Comparison of ENCODE assay signal across 24 cellular contexts in the genomic region with DNA sequence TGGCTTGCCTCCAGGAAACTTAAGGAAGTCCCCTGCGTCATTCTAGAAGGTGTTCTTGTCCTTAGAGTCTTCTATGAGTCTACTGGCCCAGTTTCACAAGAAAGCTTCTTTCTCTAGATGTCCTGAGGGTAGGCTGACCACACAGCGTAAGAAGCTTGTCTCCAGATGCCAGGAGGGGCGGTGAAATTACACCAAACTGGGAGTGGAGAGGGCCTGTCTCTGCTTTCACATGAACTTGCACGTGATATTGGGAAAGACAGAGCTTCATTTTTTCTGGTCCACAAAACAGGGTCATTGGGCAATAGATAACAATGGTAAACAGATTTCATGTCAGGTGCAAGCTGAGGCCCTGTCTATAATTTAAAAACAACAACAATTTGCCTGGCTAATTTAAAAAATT.
DNase-seq lines count a peak whose midpoint lies in the region; ATAC-seq and TF ChIP-seq lines count a peak whose summit lies in the region.
"Had no signal": no experiment of that assay in that cellular context is flagged by ENCODE, and none has a peak within 500 bp of the region (broad histone marks: within the 10 kb centered on the region; RNA-seq: fewer than 3 reads in every experiment).

No MANE protein-coding gene starts in this region.

- H3K27me3 ChIP-seq in adrenal gland (no peaks in the 10 kb centered on the region), spleen (replicated peaks in 1 of 7) (no peaks in the 10 kb centered on the region), A673 (replicated peaks; ENCODE audit: insufficient read depth, low read depth, low read length, poor library complexity) (no peaks in the 10 kb centered on the region)
- H3K27me3 ChIP-seq: sigmoid colon, transverse colon had no signal

- TF ChIP-seq CTCF in adrenal gland (IDR thresholded peaks at IDR 0.05) (no peak), spleen (IDR thresholded peaks at IDR 0.05 in 8 of 11, conservative IDR thresholded peaks at IDR 0.05 in 3 of 11) (no peak), coronary artery (IDR thresholded peaks at IDR 0.05) (no peak), A673 (conservative IDR thresholded peaks at IDR 0.05; ENCODE audit: low read depth, low read length) (no peak)

- DNase-seq in GM04503 (ENCODE audit: low read depth) (peak; percentile 67), adrenal gland (peak; percentile 57 to 89 (median 83)), iris pigment epithelial cell (ENCODE audit: low read depth) (peak; percentile 16), spleen (peak; percentile 1), coronary artery (ENCODE audit: low spot score) (no peak), A673 (ENCODE audit: low spot score) (no peak)
- DNase-seq: activated CD8-positive, alpha-beta T cell treated with anti-CD3 and anti-CD28 coated beads for 36 hours; AML-193; CD4-positive, alpha-beta memory T cell; DMS 273 treated with DMSO at 0.1 percent for 48 hours; effector CD8-positive, alpha-beta T cell; KG1; MM.1S; naive thymus-derived CD4-positive, alpha-beta T cell; NCI-H1417 treated with DMSO at 0.1 percent for 48 hours; NCI-H2029 treated with DMSO at 0.1 percent for 48 hours; SHP77 treated with DMSO at 0.1 percent for 48 hours; sigmoid colon; stimulated activated CD4-positive, alpha-beta T cell treated with anti-CD3 and anti-CD28 coated beads, Interleukin-4, amount 100 ng/mL, for 24 hours; transverse colon had no signal

- H3K4me1 ChIP-seq in adrenal gland (replicated peaks in 1 of 2) (peaks cover 21 to 28% of the 10 kb centered on the region in 2 donors), spleen (no peaks in the 10 kb centered on the region), A673 (ENCODE audit: insufficient read depth, low read length, poor library complexity, severe bottlenecking) (no peaks in the 10 kb centered on the region)
- H3K4me1 ChIP-seq: sigmoid colon, transverse colon had no signal

- CTCF ChIA-PET in A673 (lab: Charles Lee), result interaction anchor here (0.6 kb wide), 1 partner anchor 803 kb away, joined by 3 read pairs; no protein-coding TSS in a partner anchor

- no peak overlapping the region for H3K4me3 ChIP-seq in adrenal gland
- H3K4me3 ChIP-seq in spleen, result no peak overlapping the region
- H3K4me3 ChIP-seq in coronary artery, result no peak overlapping the region
- no peak overlapping the region for H3K4me3 ChIP-seq in A673 (ENCODE audit: low read depth, low read length, poor library complexity, severe bottlenecking)
- H3K4me3 ChIP-seq: HAP-1, sigmoid colon, transverse colon had no signal

- peak overlapping the region; percentile 32 to 88 (median 88) for H3K27ac ChIP-seq in adrenal gland
- no peak overlapping the region for H3K27ac ChIP-seq in spleen
- no peak overlapping the region for H3K27ac ChIP-seq in coronary artery
- H3K27ac ChIP-seq in A673 (ENCODE audit: low read depth, low read length, poor library complexity, severe bottlenecking), result no peak overlapping the region
- H3K27ac ChIP-seq: epithelial cell of prostate, sigmoid colon, transverse colon had no signal

- ATAC-seq in GM18505 (IDR thresholded peaks at IDR 0.05; ENCODE audit: unreplicated experiment), result no peak
- ATAC-seq: activated CD8-positive, alpha-beta T cell treated with anti-CD3 and anti-CD28 coated beads for 36 hours; activated naive CD4-positive, alpha-beta T cell treated with anti-CD3 and anti-CD28 coated beads, Interleukin-2, amount 50 U/mL, for 72 hours; naive thymus-derived CD4-positive, alpha-beta T cell had no signal

- no TSS peak for BruUV-seq in A673 (replicated peaks; lab: Mats Ljungman, UMichigan)

- no peaks in the 10 kb centered on the region for H3K9me3 ChIP-seq in adrenal gland (replicated peaks in 1 of 3)
- no peaks in the 10 kb centered on the region for H3K9me3 ChIP-seq in spleen
- H3K9me3 ChIP-seq in A673 (ENCODE audit: low read depth, low read length, poor library complexity, severe bottlenecking), result no peaks in the 10 kb centered on the region
- H3K9me3 ChIP-seq: HAP-1, sigmoid colon, transverse colon had no signal

- intact Hi-C loops in adrenal gland (cut with DNase I), result loop anchor here in 1 of 2 donors (10.0 kb wide), 1 partner anchor 85 kb away; the partner anchor contains the start of gene TBX3
- intact Hi-C loops in spleen (cut with DNase I; ENCODE audit: low total_unique reads), result no loop called here
- intact Hi-C loops in A673 (cut with micrococcal nuclease; ENCODE audit: unreplicated experiment), result no loop called here

- WGBS in adrenal gland, 4 donors, result 45 to 55% (median 47%) methylated on average over 4 of the region's 4 CpGs
- WGBS in spleen, 5 donors, result 81 to 96% (median 90%) methylated on average over 4 of the region's 4 CpGs

- peak in 1 of 2 donors; percentile 58 for TF ChIP-seq POLR2A in adrenal gland (IDR thresholded peaks at IDR 0.05)
- TF ChIP-seq POLR2A in spleen (IDR thresholded peaks at IDR 0.05), result no peak
- TF ChIP-seq POLR2A in GM18505 (IDR thresholded peaks at IDR 0.05; ENCODE audit: borderline replicate concordance, extremely low read depth, insufficient read depth, insufficient read length), result no peak

- POLR2A ChIA-PET in A673 (lab: Charles Lee; ENCODE audit: low non-redundant PET), result no interaction called here

- H3K36me3 ChIP-seq in adrenal gland (replicated peaks in 1 of 2) (no peaks in the 10 kb centered on the region), spleen (no peaks in the 10 kb centered on the region), A673 (ENCODE audit: insufficient read depth, low read length, poor library complexity, severe bottlenecking) (no peaks in the 10 kb centered on the region)
- H3K36me3 ChIP-seq: HAP-1, sigmoid colon, transverse colon had no signal

Comparison
In these comparisons a context has a peak if more than half of its experiments do, and no peak if none do; other contexts are left out.
1. DNase-seq: peak in GM04503 (single experiment), adrenal gland (7 of 7), iris pigment epithelial cell (single experiment) and spleen (single experiment); none in coronary artery (single experiment) and A673 (single experiment).
2. H3K27ac ChIP-seq: peak in adrenal gland (5 of 5); none in spleen (0 of 8), coronary artery (0 of 2) and A673 (single experiment).